In the genomic region with DNA sequence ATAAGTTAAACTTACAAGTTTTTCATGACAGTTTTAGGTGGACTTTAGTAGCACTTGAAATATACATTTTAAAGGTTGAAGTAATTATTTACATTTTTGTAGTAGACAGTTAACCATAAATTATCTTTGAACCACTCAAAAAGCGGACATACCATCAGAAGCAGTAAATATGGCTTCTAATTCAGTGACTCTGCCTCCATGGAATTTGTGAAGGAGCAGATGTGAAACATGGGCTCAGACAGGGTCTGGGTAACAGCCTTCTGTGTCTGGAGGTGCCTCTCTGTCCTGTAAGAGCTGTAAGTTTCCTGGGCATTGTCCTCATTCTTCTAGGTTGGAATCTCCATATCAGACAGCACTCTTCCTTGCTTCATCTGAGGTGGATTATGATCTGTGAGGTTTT, we compare ENCODE assay signal across 32 cellular contexts. TPM values are rescaled to one million over a fixed set of nuclear protein-coding genes. Genes with fewer than 3 reads are reported as not detected.
"Had no signal": no experiment of that assay in that cellular context is flagged by ENCODE, and none has a peak within 500 bp of the region (broad histone marks: within the 10 kb centered on the region; RNA-seq: fewer than 3 reads in every experiment).

No MANE protein-coding gene starts in this region.

- H3K27ac Mint-ChIP-seq: immature natural killer cell; nephron progenitor cell; stimulated activated naive B cell treated with anti-CD40 and anti-IgM and Interleukin-4, amounts not matched to agents 10 μg/mL and 1 μg/mL and 100 μg/mL, for 72 hours; stimulated activated naive CD8-positive, alpha-beta T cell treated with anti-CD3 and anti-CD28 coated beads, Interleukin-15, Interleukin-2, amounts not matched to agents 100 ng/mL and 50 ng/mL, for 24 hours had no signal

- H3K27me3 Mint-ChIP-seq: stimulated activated naive CD8-positive, alpha-beta T cell treated with anti-CD3 and anti-CD28 coated beads, Interleukin-15, Interleukin-2, amounts not matched to agents 100 ng/mL and 50 ng/mL, for 24 hours had no signal

- H3K36me3 ChIP-seq: esophagus muscularis mucosa, left lung, prostate gland, right atrium auricular region, thoracic aorta, tibial nerve, upper lobe of left lung had no signal

- ATAC-seq: left cardiac atrium; left lung; naive thymus-derived CD8-positive, alpha-beta T cell; sciatic nerve; stimulated activated naive B cell treated with anti-CD40 and anti-IgM and Interleukin-4, amounts not matched to agents 10 μg/mL and 1 μg/mL and 100 μg/mL, for 72 hours had no signal

- FAIRE-seq: endothelial cell of umbilical vein, urothelium cell line had no signal

- H3K4me1 ChIP-seq: esophagus muscularis mucosa, left lung, prostate gland, right atrium auricular region, tibial nerve, upper lobe of left lung had no signal

- DNase-seq: dermis blood vessel endothelial cell; effector memory CD4-positive, alpha-beta T cell; foreskin melanocyte; hypothalamus; immature natural killer cell; left cardiac atrium; left lung; mammary epithelial cell; naive thymus-derived CD8-positive, alpha-beta T cell; nephron progenitor cell; nucleus accumbens; stimulated activated CD4-positive, alpha-beta T cell treated with anti-CD3 and anti-CD28 coated beads, Interleukin-15, amount 100 ng/mL, for 24 hours; stimulated activated CD4-positive, alpha-beta T cell treated with anti-CD3 and anti-CD28 coated beads, Interleukin-2, amount 100 ng/mL, for 48 hours; stimulated activated naive B cell treated with anti-CD40 and anti-IgM and Interleukin-4, amounts not matched to agents 10 μg/mL and 1 μg/mL and 100 μg/mL, for 72 hours; upper lobe of left lung had no signal

- H3K9me3 ChIP-seq: left lung, prostate gland, right atrium auricular region, thoracic aorta, tibial nerve, upper lobe of left lung had no signal

- H3K27me3 ChIP-seq: esophagus muscularis mucosa, left lung, right atrium auricular region, tibial nerve, upper lobe of left lung had no signal

- H3K4me3 Mint-ChIP-seq: immature natural killer cell; naive thymus-derived CD8-positive, alpha-beta T cell; nephron progenitor cell; stimulated activated naive B cell treated with anti-CD40 and anti-IgM and Interleukin-4, amounts not matched to agents 10 μg/mL and 1 μg/mL and 100 μg/mL, for 72 hours; stimulated activated naive CD8-positive, alpha-beta T cell treated with anti-CD3 and anti-CD28 coated beads, Interleukin-15, Interleukin-2, amounts not matched to agents 100 ng/mL and 50 ng/mL, for 24 hours had no signal

- H3K4me3 ChIP-seq: coronary artery, esophagus muscularis mucosa, left lung, prostate gland, right atrium auricular region, skin epidermis, thoracic aorta, tibial nerve, upper lobe of left lung had no signal

- H3K27ac ChIP-seq: coronary artery, esophagus muscularis mucosa, left lung, prostate gland, right atrium auricular region, skin epidermis, thoracic aorta, tibial nerve, upper lobe of left lung had no signal

- H3K4me1 Mint-ChIP-seq: immature natural killer cell; stimulated activated naive B cell treated with anti-CD40 and anti-IgM and Interleukin-4, amounts not matched to agents 10 μg/mL and 1 μg/mL and 100 μg/mL, for 72 hours had no signal

RNA-seq across cellular contexts. Expression of gene RLN2, which starts 12.4 kb away (rescaled TPM):
- total RNA-seq: dermis blood vessel endothelial cell, endothelial cell of umbilical vein, esophagus muscularis mucosa, fibroblast of lung, lower leg skin, mesenteric fat pad, osteocyte, sciatic nerve, thoracic aorta, tibial nerve had no signal
- polyA plus RNA-seq: fibroblast of lung had no signal

RNA-seq across cellular contexts. Expression of gene RLN1, which starts 47.5 kb away (rescaled TPM):
- total RNA-seq: dermis blood vessel endothelial cell, endothelial cell of umbilical vein, esophagus muscularis mucosa, fibroblast of lung, kidney epithelial cell, mesenteric fat pad, myocyte, osteocyte, sciatic nerve, thoracic aorta, tibial nerve, upper lobe of left lung had no signal
- polyA plus RNA-seq: endothelial cell of umbilical vein, fibroblast of lung, mammary epithelial cell had no signal
